ENCODE assay signal across 17 cellular contexts in genomic region chr4:7865533-7865932, GRCh38.
DNase-seq lines count a peak whose midpoint lies in the region; ATAC-seq and TF ChIP-seq lines count a peak whose summit lies in the region.
"Had no signal": no experiment of that assay in that cellular context is flagged by ENCODE, and none has a peak within 500 bp of the region (broad histone marks: within the 10 kb centered on the region; RNA-seq: fewer than 3 reads in every experiment).

No MANE protein-coding gene starts in this region.

- no peak overlapping the region for H3K4me3 ChIP-seq in CD4-positive, CD25-positive, alpha-beta regulatory T cell (ENCODE audit: low read depth, low read length)
- H3K4me3 ChIP-seq in stomach = no peak overlapping the region
- no peak overlapping the region for H3K4me3 ChIP-seq in prostate gland
- H3K4me3 ChIP-seq: GM12878 had no signal

- no peaks in the 10 kb centered on the region for H3K27me3 ChIP-seq in CD4-positive, CD25-positive, alpha-beta regulatory T cell (ENCODE audit: control insufficient read depth, insufficient read depth, low read length)
- H3K27me3 ChIP-seq in stomach = no peaks in the 10 kb centered on the region
- H3K27me3 ChIP-seq in prostate gland (replicated peaks; ENCODE audit: insufficient read depth) = no peaks in the 10 kb centered on the region

- H3K27ac ChIP-seq in CD4-positive, CD25-positive, alpha-beta regulatory T cell (ENCODE audit: insufficient read depth, low read length, poor library complexity, severe bottlenecking) = no peak overlapping the region
- H3K27ac ChIP-seq in stomach (no peak overlapping the region), prostate gland (no peak overlapping the region)

- TF ChIP-seq CTCF in HFFc6 (IDR thresholded peaks at IDR 0.05) (no peak), stomach (IDR thresholded peaks at IDR 0.05) (no peak), GM20000 (IDR thresholded peaks at IDR 0.05; ENCODE audit: extremely low read depth, missing control alignments) (no peak), prostate gland (IDR thresholded peaks at IDR 0.05) (no peak)

- no peak for TF ChIP-seq EP300 in stomach (IDR thresholded peaks at IDR 0.05)

- no peak for TF ChIP-seq POLR2A in stomach (IDR thresholded peaks at IDR 0.05)
- no peak for TF ChIP-seq POLR2A in prostate gland (IDR thresholded peaks at IDR 0.05)

- H3K4me3 Mint-ChIP-seq in CD4-positive, CD25-positive, alpha-beta regulatory T cell = peak overlapping the region in 3 of 4 donors; percentile 49 to 89 (median 72)
- no peak overlapping the region; the same call in 1 of the 2 replicates for H3K4me3 Mint-ChIP-seq in HFFc6
- H3K4me3 Mint-ChIP-seq in effector memory CD8-positive, alpha-beta T cell = no peak overlapping the region
- no peak overlapping the region for H3K4me3 Mint-ChIP-seq in naive thymus-derived CD8-positive, alpha-beta T cell
- H3K4me3 Mint-ChIP-seq: CD14-positive monocyte had no signal

- DNase-seq in CD4-positive, CD25-positive, alpha-beta regulatory T cell = peak in 1 of 3 donors; percentile 26
- no peak for DNase-seq in HFFc6
- no peak for DNase-seq in effector memory CD8-positive, alpha-beta T cell
- DNase-seq in naive thymus-derived CD8-positive, alpha-beta T cell = peak in 2 of 10 donors; percentile 32 to 33
- no peak for DNase-seq in stomach
- DNase-seq in GM20000 (ENCODE audit: low spot score) = no peak
- no peak for DNase-seq in prostate gland (ENCODE audit: low spot score)
- DNase-seq: GOT3, MM.1S, NCI-H1092 treated with DMSO at 0.1 percent for 48 hours, NCI-H146, NCI-H2029 treated with DMSO at 0.1 percent for 48 hours, NCI-H2171, NCI-H526, PC-3 had no signal

- peaks cover 9% of the 10 kb centered on the region for H3K4me1 ChIP-seq in CD4-positive, CD25-positive, alpha-beta regulatory T cell (ENCODE audit: control insufficient read depth, insufficient read depth, low read length, poor library complexity, severe bottlenecking)
- H3K4me1 ChIP-seq in stomach = peaks cover 0 to 23% (median 9%) of the 10 kb centered on the region in 4 donors
- no peaks in the 10 kb centered on the region for H3K4me1 ChIP-seq in prostate gland (replicated peaks)

- H3K9me3 ChIP-seq in CD4-positive, CD25-positive, alpha-beta regulatory T cell (ENCODE audit: control insufficient read depth in 2 of 2, low read length in 2 of 2) = no peaks in the 10 kb centered on the region
- H3K9me3 ChIP-seq in stomach = no peaks in the 10 kb centered on the region
- no peaks in the 10 kb centered on the region for H3K9me3 ChIP-seq in prostate gland

- POLR2A ChIA-PET in naive thymus-derived CD8-positive, alpha-beta T cell (lab: Charles Lee) = interaction anchor here (0.5 kb wide), 1 partner anchor 26 kb away, joined by 3 read pairs; no protein-coding TSS in a partner anchor

- H3K9me3 Mint-ChIP-seq in CD4-positive, CD25-positive, alpha-beta regulatory T cell = peaks cover 3 to 9% (median 5%) of the 10 kb centered on the region in 7 donors
- peaks cover 7% of the 10 kb centered on the region; the same call in 1 of the 2 replicates for H3K9me3 Mint-ChIP-seq in HFFc6
- H3K9me3 Mint-ChIP-seq in effector memory CD8-positive, alpha-beta T cell = peaks cover 6 to 8% of the 10 kb centered on the region in 2 donors
- peaks cover 0 to 14% (median 5%) of the 10 kb centered on the region in 9 donors for H3K9me3 Mint-ChIP-seq in naive thymus-derived CD8-positive, alpha-beta T cell

- intact Hi-C loops in stomach (cut with DNase I; ENCODE audit: low total_unique reads) = no loop called here
- intact Hi-C loops in prostate gland (cut with DNase I) = loop anchor here (5.0 kb wide), 1 partner anchor 122 kb away; no protein-coding TSS in a partner anchor

- WGBS in stomach, 5 donors = 89 to 96% (median 94%) methylated on average over 5 of the region's 5 CpGs
- WGBS in prostate gland = 95% methylated on average over 5 of the region's 5 CpGs

- peak overlapping the region in 1 of 3 donors; percentile 2 for H3K27ac Mint-ChIP-seq in CD4-positive, CD25-positive, alpha-beta regulatory T cell
- H3K27ac Mint-ChIP-seq in HFFc6 = peak overlapping the region; percentile 37; the same call in 1 of the 2 replicates
- no peak overlapping the region for H3K27ac Mint-ChIP-seq in effector memory CD8-positive, alpha-beta T cell
- H3K27ac Mint-ChIP-seq in naive thymus-derived CD8-positive, alpha-beta T cell = peak overlapping the region in 1 of 10 donors; percentile 6

- H3K27me3 Mint-ChIP-seq in CD4-positive, CD25-positive, alpha-beta regulatory T cell = peaks cover 6% of the 10 kb centered on the region
- peaks cover 11% of the 10 kb centered on the region for H3K27me3 Mint-ChIP-seq in HFFc6 (ENCODE audit: insufficient read depth)
- H3K27me3 Mint-ChIP-seq in effector memory CD8-positive, alpha-beta T cell = no peaks in the 10 kb centered on the region
- H3K27me3 Mint-ChIP-seq in naive thymus-derived CD8-positive, alpha-beta T cell = peaks cover 0 to 2% (median 0%) of the 10 kb centered on the region in 5 donors

- H3K36me3 ChIP-seq in CD4-positive, CD25-positive, alpha-beta regulatory T cell (ENCODE audit: control insufficient read depth, insufficient read depth, low read length) = no peaks in the 10 kb centered on the region
- H3K36me3 ChIP-seq in stomach (peaks cover 0 to 21% (median 14%) of the 10 kb centered on the region in 4 donors), prostate gland (no peaks in the 10 kb centered on the region)

- H3K4me1 Mint-ChIP-seq in CD4-positive, CD25-positive, alpha-beta regulatory T cell = peaks cover 13 to 44% (median 27%) of the 10 kb centered on the region in 4 donors
- peaks cover 92% of the 10 kb centered on the region for H3K4me1 Mint-ChIP-seq in HFFc6 (ENCODE audit: low read depth)
- H3K4me1 Mint-ChIP-seq in effector memory CD8-positive, alpha-beta T cell (ENCODE audit: low read depth in 2 of 2) = peaks cover 13 to 19% of the 10 kb centered on the region in 2 donors
- peaks cover 14 to 18% (median 17%) of the 10 kb centered on the region in 4 donors for H3K4me1 Mint-ChIP-seq in naive thymus-derived CD8-positive, alpha-beta T cell
- H3K4me1 Mint-ChIP-seq: CD14-positive monocyte had no signal

- H3K36me3 Mint-ChIP-seq in CD4-positive, CD25-positive, alpha-beta regulatory T cell = peaks cover 20% of the 10 kb centered on the region
- peaks cover 78% of the 10 kb centered on the region for H3K36me3 Mint-ChIP-seq in HFFc6 (ENCODE audit: low read depth)
- peaks cover 29% of the 10 kb centered on the region for H3K36me3 Mint-ChIP-seq in effector memory CD8-positive, alpha-beta T cell (ENCODE audit: insufficient read depth)
- peaks cover 7 to 41% (median 20%) of the 10 kb centered on the region in 3 donors for H3K36me3 Mint-ChIP-seq in naive thymus-derived CD8-positive, alpha-beta T cell

- peak in 1 of 2 donors; percentile 17 for ATAC-seq in CD4-positive, CD25-positive, alpha-beta regulatory T cell (ENCODE audit: low read depth in 2 of 2)
- peak; percentile 36 for ATAC-seq in effector memory CD8-positive, alpha-beta T cell (replicated peaks)
- peak; percentile 25 to 53 for ATAC-seq in naive thymus-derived CD8-positive, alpha-beta T cell
- ATAC-seq: GM12878, PC-3 had no signal

Comparison
In these comparisons a context has a peak if more than half of its experiments do, and no peak if none do; other contexts are left out.
1. H3K4me3 Mint-ChIP-seq: peak in CD4-positive, CD25-positive, alpha-beta regulatory T cell (3 of 4); none in HFFc6 (single experiment), effector memory CD8-positive, alpha-beta T cell (0 of 2) and naive thymus-derived CD8-positive, alpha-beta T cell (0 of 10).